In genomic region chr20:51595744-51596143, GRCh38 we compare ENCODE assay signal across 11 cellular contexts.
"Had no signal": no experiment of that assay in that cellular context is flagged by ENCODE, and none has a peak within 500 bp of the region (broad histone marks: within the 10 kb centered on the region; RNA-seq: fewer than 3 reads in every experiment).

No MANE protein-coding gene starts in this region.

- H3K36me3 ChIP-seq: neutrophil, transverse colon had no signal

- H3K4me3 Mint-ChIP-seq: activated T-cell treated with anti-CD3 and anti-CD28 coated beads, Interleukin-2, amount 50 U/mL, for 24 hours had no signal

- H3K27me3 Mint-ChIP-seq: activated naive CD8-positive, alpha-beta T cell had no signal

- H3K27ac ChIP-seq: body of pancreas, neutrophil had no signal

- H3K9me3 Mint-ChIP-seq: activated T-cell treated with anti-CD3 and anti-CD28 coated beads, Interleukin-2, amount 50 U/mL, for 24 hours; natural killer cell had no signal

- H3K9me3 ChIP-seq: body of pancreas, esophagus squamous epithelium, neutrophil, transverse colon had no signal

- H3K4me1 ChIP-seq: body of pancreas had no signal

- H3K27me3 ChIP-seq: body of pancreas, esophagus squamous epithelium, transverse colon had no signal

- H3K4me3 ChIP-seq: body of pancreas, esophagus squamous epithelium, transverse colon had no signal

- DNase-seq: activated gamma-delta T cell; body of pancreas; cortex of kidney; effector CD4-positive, alpha-beta T cell; left ventricle myocardium superior; transverse colon had no signal

- H3K36me3 Mint-ChIP-seq: activated naive CD8-positive, alpha-beta T cell; natural killer cell had no signal
